11 cellular contexts compared by ENCODE assay signal in the genomic region with DNA sequence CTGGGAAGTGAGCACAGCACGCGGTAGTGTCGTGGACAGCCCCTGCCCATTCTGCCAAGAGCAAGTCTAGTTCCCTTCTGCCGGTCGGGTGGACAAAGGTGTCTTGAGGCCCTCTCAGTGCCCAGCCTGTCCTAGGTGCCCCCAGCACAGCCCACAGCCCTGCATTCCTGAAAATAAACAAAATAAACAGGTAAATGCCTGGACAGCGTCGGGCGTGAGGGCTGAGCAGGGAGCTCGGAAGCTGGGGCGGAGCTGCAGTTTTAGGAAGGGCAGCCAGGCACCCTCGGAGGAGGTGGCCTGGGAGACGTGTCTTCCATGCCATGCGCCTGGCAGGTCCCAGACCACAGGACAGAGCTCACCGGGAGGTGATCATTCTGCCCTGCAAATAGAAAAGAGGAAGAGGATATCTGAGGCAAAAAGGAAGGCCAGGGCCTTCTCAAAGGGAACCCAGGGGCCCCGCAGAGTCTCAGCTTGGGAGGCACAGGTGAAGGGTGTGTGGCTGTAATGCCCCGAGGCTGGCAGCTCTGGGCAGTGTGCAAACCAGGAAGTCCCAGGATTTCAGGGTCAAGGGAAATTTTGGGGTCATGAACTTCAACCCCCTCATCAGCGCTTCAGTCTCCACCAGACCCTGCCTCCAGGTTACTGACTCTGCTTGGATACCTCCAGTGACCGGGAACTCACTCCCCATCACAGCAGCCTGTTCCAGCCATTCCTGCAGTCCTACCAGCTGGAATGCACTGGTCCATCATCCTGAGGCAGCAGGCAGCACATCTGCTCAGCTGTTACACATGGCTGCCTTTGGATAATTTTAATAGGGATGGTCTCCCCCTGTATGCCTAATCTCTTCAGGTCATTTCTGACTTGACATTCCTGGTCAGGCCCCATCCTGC.
DNase-seq lines count a peak whose midpoint lies in the region; ATAC-seq lines count a peak whose summit lies in the region.
"Had no signal": no experiment of that assay in that cellular context is flagged by ENCODE, and none has a peak within 500 bp of the region (broad histone marks: within the 10 kb centered on the region; RNA-seq: fewer than 3 reads in every experiment).

No MANE protein-coding gene starts in this region.

- H3K4me1 Mint-ChIP-seq in stimulated activated naive B cell treated with anti-CD40 and anti-IgM and Interleukin-4, amounts not matched to agents 10 μg/mL and 1 μg/mL and 100 μg/mL, for 72 hours: peaks cover 9 to 13% of the 10 kb centered on the region in 2 donors

- peak overlapping the region in 1 of 2 donors; percentile 31 for H3K4me3 Mint-ChIP-seq in stimulated activated naive B cell treated with anti-CD40 and anti-IgM and Interleukin-4, amounts not matched to agents 10 μg/mL and 1 μg/mL and 100 μg/mL, for 72 hours

- no peaks in the 10 kb centered on the region for H3K36me3 Mint-ChIP-seq in stimulated activated naive B cell treated with anti-CD40 and anti-IgM and Interleukin-4, amounts not matched to agents 10 μg/mL and 1 μg/mL and 100 μg/mL, for 72 hours

- H3K9me3 Mint-ChIP-seq in stimulated activated naive B cell treated with anti-CD40 and anti-IgM and Interleukin-4, amounts not matched to agents 10 μg/mL and 1 μg/mL and 100 μg/mL, for 72 hours: no peaks in the 10 kb centered on the region

- no peaks in the 10 kb centered on the region for H3K9me3 ChIP-seq in adipocyte (ENCODE audit: control insufficient read depth, low read length)
- no peaks in the 10 kb centered on the region for H3K9me3 ChIP-seq in iPS-20b (ENCODE audit: insufficient read depth, low read depth, low read length)
- H3K9me3 ChIP-seq: neutrophil had no signal

- H3K27me3 ChIP-seq in adipocyte (replicated peaks; ENCODE audit: control insufficient read depth, insufficient read depth, low read length) (no peaks in the 10 kb centered on the region), iPS-20b (ENCODE audit: insufficient read depth, low read length) (peaks cover 55% of the 10 kb centered on the region)

- H3K36me3 ChIP-seq in adipocyte (ENCODE audit: control insufficient read depth, insufficient read depth, low read length, severe bottlenecking) (no peaks in the 10 kb centered on the region), iPS-20b (ENCODE audit: insufficient read depth, low read depth, low read length) (no peaks in the 10 kb centered on the region)
- H3K36me3 ChIP-seq: neutrophil had no signal

- in situ Hi-C loops in KBM-7 (cut with MboI; ENCODE audit: low pct_unique_long_range_greater_than_20kb, low sequenced_read_pairs): no loop called here

- H3K9ac ChIP-seq in adipocyte (ENCODE audit: low read length) (peak overlapping the region; percentile 70), iPS-20b (ENCODE audit: low read depth, low read length) (no peak overlapping the region)

- DNase-seq in KBM-7 (peak; percentile 56), adipocyte (ENCODE audit: low read depth) (peak; percentile 22), activated gamma-delta T cell treated with Interleukin-2 at 50 U/mL for 16 hours (no peak)
- DNase-seq in stimulated activated naive B cell treated with anti-CD40 and anti-IgM and Interleukin-4, amounts not matched to agents 10 μg/mL and 1 μg/mL and 100 μg/mL, for 72 hours: no peak
- DNase-seq: activated CD4-positive, alpha-beta T cell treated with anti-CD3 and anti-CD28 coated beads, Interleukin-2, amount 50 U/mL, for 4 hours; hippocampal formation had no signal

- H3K4me3 ChIP-seq in adipocyte (ENCODE audit: low read length) (peak overlapping the region; percentile 78), iPS-20b (ENCODE audit: low read length) (peak overlapping the region; percentile 54; the same call in 1 of the 2 replicates)

- peaks cover 15% of the 10 kb centered on the region for H3K4me1 ChIP-seq in adipocyte (ENCODE audit: control insufficient read depth, insufficient read depth, low read length)
- peaks cover 14% of the 10 kb centered on the region; the same call in 1 of the 2 replicates for H3K4me1 ChIP-seq in iPS-20b (ENCODE audit: insufficient read depth, low read length)

- no peak overlapping the region for H3K27ac ChIP-seq in iPS-20b (ENCODE audit: low read length)
- H3K27ac ChIP-seq: neutrophil had no signal

- ATAC-seq in stimulated activated naive B cell treated with anti-CD40 and anti-IgM and Interleukin-4, amounts not matched to agents 10 μg/mL and 1 μg/mL and 100 μg/mL, for 72 hours (replicated peaks): peak; percentile 35 to 47
- ATAC-seq in GM21529 (IDR thresholded peaks at IDR 0.05; ENCODE audit: unreplicated experiment): no peak
- no peak for ATAC-seq in HG02938 (IDR thresholded peaks at IDR 0.05; ENCODE audit: unreplicated experiment)
- ATAC-seq in GM19395 (IDR thresholded peaks at IDR 0.05; ENCODE audit: unreplicated experiment): no peak

- H3K27me3 Mint-ChIP-seq in stimulated activated naive B cell treated with anti-CD40 and anti-IgM and Interleukin-4, amounts not matched to agents 10 μg/mL and 1 μg/mL and 100 μg/mL, for 72 hours: peaks cover 40 to 49% of the 10 kb centered on the region in 2 donors

- H3K27ac Mint-ChIP-seq in stimulated activated naive B cell treated with anti-CD40 and anti-IgM and Interleukin-4, amounts not matched to agents 10 μg/mL and 1 μg/mL and 100 μg/mL, for 72 hours: no peak overlapping the region

Comparison
In these comparisons a context has a peak if more than half of its experiments do, and no peak if none do; other contexts are left out.
1. DNase-seq: peak in KBM-7 (single experiment) and adipocyte (single experiment); none in stimulated activated naive B cell treated with anti-CD40 and anti-IgM and Interleukin-4, amounts not matched to agents 10 μg/mL and 1 μg/mL and 100 μg/mL, for 72 hours (single experiment) and activated gamma-delta T cell treated with Interleukin-2 at 50 U/mL for 16 hours (single experiment).
2. ATAC-seq: peak in stimulated activated naive B cell treated with anti-CD40 and anti-IgM and Interleukin-4, amounts not matched to agents 10 μg/mL and 1 μg/mL and 100 μg/mL, for 72 hours (2 of 2); none in GM21529 (single experiment), HG02938 (single experiment) and GM19395 (single experiment).